ENCODE assay signal across 8 cellular contexts in genomic region chr10:6144609-6145413, GRCh38. TPM values are rescaled to one million over a fixed set of nuclear protein-coding genes. Genes with fewer than 3 reads are reported as not detected.
A peak's percentile ranks its signal among the peaks of the same experiment; 100 is the strongest.
DNase-seq lines count a peak whose midpoint lies in the region; ATAC-seq and TF ChIP-seq lines count a peak whose summit lies in the region.

No MANE protein-coding gene starts in this region.

- no peaks in the 10 kb centered on the region for H3K9me3 ChIP-seq in duodenal mucosa (ENCODE audit: control insufficient read depth in 1 of 2, low read length in 2 of 2)
- H3K9me3 ChIP-seq in lower lobe of right lung, result no peaks in the 10 kb centered on the region

- peaks cover 84% of the 10 kb centered on the region for H3K4me1 Mint-ChIP-seq in activated CD4-positive, alpha-beta memory T cell treated with anti-CD3 and anti-CD28 coated beads for 36 hours (ENCODE audit: low read depth)

- H3K36me3 ChIP-seq in duodenal mucosa (ENCODE audit: control insufficient read depth in 1 of 2, insufficient read depth in 2 of 2, low read length in 2 of 2) (no peaks in the 10 kb centered on the region), lower lobe of right lung (no peaks in the 10 kb centered on the region)

- H3K27ac Mint-ChIP-seq in activated CD4-positive, alpha-beta memory T cell treated with anti-CD3 and anti-CD28 coated beads for 36 hours, result peak overlapping the region; percentile 83

- peaks cover 30 to 44% of the 10 kb centered on the region in 2 donors for H3K4me1 ChIP-seq in duodenal mucosa (ENCODE audit: control insufficient read depth in 1 of 2, insufficient read depth in 2 of 2, low read length in 2 of 2)
- H3K4me1 ChIP-seq in lower lobe of right lung, result peaks cover 41% of the 10 kb centered on the region

- DNase-seq in NK-92 treated with Interleukin-12 subunit alpha and Interleukin-12 subunit beta, amount 100 ng/mL, for 24 hours (lab: John Stamatoyannopoulos, UW), result peak; percentile 68
- no peak for DNase-seq in NK-92 (lab: John Stamatoyannopoulos, UW; ENCODE audit: unreplicated experiment)
- DNase-seq in NCI-H446 treated with DMSO at 0.1 percent for 48 hours (lab: John Stamatoyannopoulos, UW), result peak; percentile 50
- peak; percentile 93 for DNase-seq in activated CD4-positive, alpha-beta memory T cell treated with anti-CD3 and anti-CD28 coated beads for 36 hours
- DNase-seq in lower lobe of right lung, result peak; percentile 95
- DNase-seq in stimulated activated CD4-positive, alpha-beta T cell treated with anti-CD3 and anti-CD28 coated beads, TNF-alpha, amount 100 ng/mL, for 1 hour (ENCODE audit: low read depth in 3 of 3, low spot score in 1 of 3), result peak; percentile 56 to 81 (median 76)

- ATAC-seq in HG02973 (IDR thresholded peaks at IDR 0.05; ENCODE audit: unreplicated experiment) (peak; percentile 64), lower lobe of right lung (peak; percentile 95 to 97)

- CTCF ChIA-PET in activated CD4-positive, alpha-beta memory T cell treated with anti-CD3 and anti-CD28 coated beads for 36 hours (lab: Charles Lee), result interaction anchor here (0.9 to 1.5 kb wide), 6 partner anchors 9 to 262 kb away, joined by 3 to 8 read pairs (median 4); partner anchors contain the start of gene PFKFB3

- no peak for TF ChIP-seq CTCF in lower lobe of right lung (IDR thresholded peaks at IDR 0.05)

- H3K27me3 ChIP-seq in duodenal mucosa (ENCODE audit: control insufficient read depth in 1 of 2, insufficient read depth in 2 of 2, low read length in 2 of 2) (no peaks in the 10 kb centered on the region), lower lobe of right lung (ENCODE audit: low read depth) (no peaks in the 10 kb centered on the region)

- H3K4me3 ChIP-seq in duodenal mucosa (ENCODE audit: low read depth in 1 of 2, low read length in 2 of 2) (peak overlapping the region; percentile 81 to 82), lower lobe of right lung (peak overlapping the region; percentile 91)

- peak overlapping the region; percentile 80 for H3K4me3 Mint-ChIP-seq in activated CD4-positive, alpha-beta memory T cell treated with anti-CD3 and anti-CD28 coated beads for 36 hours

- POLR2A ChIA-PET in activated CD4-positive, alpha-beta memory T cell treated with anti-CD3 and anti-CD28 coated beads for 36 hours (lab: Charles Lee), result interaction anchor here (1.2 to 3.6 kb wide), 4 partner anchors 9 to 25 kb away, joined by 3 to 21 read pairs (median 6); no protein-coding TSS in a partner anchor

- peak overlapping the region; percentile 67 to 68 for H3K9ac ChIP-seq in duodenal mucosa (ENCODE audit: low read depth in 1 of 2, low read length in 2 of 2)

- no peaks in the 10 kb centered on the region for H3K9me3 Mint-ChIP-seq in activated CD4-positive, alpha-beta memory T cell treated with anti-CD3 and anti-CD28 coated beads for 36 hours

- H3K27me3 Mint-ChIP-seq in activated CD4-positive, alpha-beta memory T cell treated with anti-CD3 and anti-CD28 coated beads for 36 hours, result no peaks in the 10 kb centered on the region

- intact Hi-C loops in activated CD4-positive, alpha-beta memory T cell treated with anti-CD3 and anti-CD28 coated beads for 36 hours (cut with micrococcal nuclease), result loop anchor here (2.0 to 10.0 kb wide), 3 partner anchors 18 to 168 kb away; partner anchors contain the start of gene IL15RA
- intact Hi-C loops in lower lobe of right lung (cut with DNase I), result no loop called here

- H3K27ac ChIP-seq in duodenal mucosa (ENCODE audit: low read depth, low read length) (peak overlapping the region; percentile 64), lower lobe of right lung (peak overlapping the region; percentile 88)

- peaks cover 7% of the 10 kb centered on the region for H3K36me3 Mint-ChIP-seq in activated CD4-positive, alpha-beta memory T cell treated with anti-CD3 and anti-CD28 coated beads for 36 hours

RNA-seq across cellular contexts. Expression of gene RBM17, which starts 56.0 kb away (rescaled TPM):
- 100 to 1,000 TPM; 151 to 155 TPM for total RNA-seq in activated CD4-positive, alpha-beta memory T cell treated with anti-CD3 and anti-CD28 coated beads for 36 hours
- 90.8 TPM for total RNA-seq in lower lobe of right lung

RNA-seq across cellular contexts. Expression of gene PFKFB3, which starts 57.9 kb away (rescaled TPM):
- total RNA-seq in activated CD4-positive, alpha-beta memory T cell treated with anti-CD3 and anti-CD28 coated beads for 36 hours, result 10 to 100 TPM; 70.6 to 76.4 TPM
- 78.5 TPM for total RNA-seq in lower lobe of right lung
